Comparison of ENCODE assay signal across 8 cellular contexts in genomic region chr5:131795128-131795719, GRCh38. TPM values are rescaled to one million over a fixed set of nuclear protein-coding genes. Genes with fewer than 3 reads are reported as not detected.
DNase-seq lines count a peak whose midpoint lies in the region; ATAC-seq and TF ChIP-seq lines count a peak whose summit lies in the region.

No MANE protein-coding gene starts in this region.

- no peak for TF ChIP-seq CTCF in kidney epithelial cell (IDR thresholded peaks at IDR 0.05; ENCODE audit: insufficient read depth, low read length, poor library complexity, severe bottlenecking)
- TF ChIP-seq CTCF in transverse colon (IDR thresholded peaks at IDR 0.05) = no peak

- H3K27ac ChIP-seq in transverse colon = peak overlapping the region in 2 of 4 donors; percentile 98 to 99

- 36 to 38% methylated on average over 7 of the region's 7 CpGs for WGBS in transverse colon (ENCODE audit: low coverage in 1 of 2), 2 donors

- peak overlapping the region; percentile 73 for H3K27ac Mint-ChIP-seq in activated T-cell treated with anti-CD3 and anti-CD28 coated beads, Interleukin-2, amount 50 U/mL, for 72 hours
- H3K27ac Mint-ChIP-seq in activated CD8-positive, alpha-beta T cell treated with anti-CD3 and anti-CD28 coated beads, Interleukin-2, amount 10 ng/mL, durations not matched to agents 7 days and 5 days = peak overlapping the region; percentile 9

- no peaks in the 10 kb centered on the region for H3K9me3 Mint-ChIP-seq in activated T-cell treated with anti-CD3 and anti-CD28 coated beads, Interleukin-2, amount 50 U/mL, for 72 hours
- no peaks in the 10 kb centered on the region for H3K9me3 Mint-ChIP-seq in activated CD8-positive, alpha-beta T cell treated with anti-CD3 and anti-CD28 coated beads, Interleukin-2, amount 10 ng/mL, durations not matched to agents 7 days and 5 days (ENCODE audit: insufficient read depth)

- no peak for ATAC-seq in activated T-cell treated with anti-CD3 and anti-CD28 coated beads, Interleukin-2, amount 50 U/mL, for 72 hours (replicated peaks in 1 of 2)
- no peak for ATAC-seq in activated CD8-positive, alpha-beta T cell treated with anti-CD3 and anti-CD28 coated beads, Interleukin-2, amount 10 ng/mL, durations not matched to agents 7 days and 5 days
- ATAC-seq in GM19397 (IDR thresholded peaks at IDR 0.05; ENCODE audit: unreplicated experiment) = no peak
- no peak for ATAC-seq in HG03280 (IDR thresholded peaks at IDR 0.05; ENCODE audit: unreplicated experiment)

- H3K27me3 Mint-ChIP-seq in activated T-cell treated with anti-CD3 and anti-CD28 coated beads, Interleukin-2, amount 50 U/mL, for 72 hours (ENCODE audit: low read depth) = no peaks in the 10 kb centered on the region
- no peaks in the 10 kb centered on the region for H3K27me3 Mint-ChIP-seq in activated CD8-positive, alpha-beta T cell treated with anti-CD3 and anti-CD28 coated beads, Interleukin-2, amount 10 ng/mL, durations not matched to agents 7 days and 5 days (ENCODE audit: low read depth)

- peaks cover 2 to 5% of the 10 kb centered on the region in 2 donors for H3K36me3 Mint-ChIP-seq in activated T-cell treated with anti-CD3 and anti-CD28 coated beads, Interleukin-2, amount 50 U/mL, for 72 hours (ENCODE audit: insufficient read depth in 2 of 2)
- H3K36me3 Mint-ChIP-seq in activated CD8-positive, alpha-beta T cell treated with anti-CD3 and anti-CD28 coated beads, Interleukin-2, amount 10 ng/mL, durations not matched to agents 7 days and 5 days (ENCODE audit: low read depth) = peaks cover 30% of the 10 kb centered on the region

- H3K4me3 Mint-ChIP-seq in activated T-cell treated with anti-CD3 and anti-CD28 coated beads, Interleukin-2, amount 50 U/mL, for 72 hours = peak overlapping the region; percentile 94 to 95
- H3K4me3 Mint-ChIP-seq in activated CD8-positive, alpha-beta T cell treated with anti-CD3 and anti-CD28 coated beads, Interleukin-2, amount 10 ng/mL, durations not matched to agents 7 days and 5 days = peak overlapping the region; percentile 78

- no peak for DNase-seq in activated T-cell treated with anti-CD3 and anti-CD28 coated beads, Interleukin-2, amount 50 U/mL, for 72 hours
- DNase-seq in activated T-cell treated with anti-CD3 and anti-CD28 coated beads for 4 hours (no peak), kidney epithelial cell (ENCODE audit: low read depth) (no peak), transverse colon (no peak), AG20443 (ENCODE audit: low spot score) (no peak)
- no peak for DNase-seq in activated CD8-positive, alpha-beta T cell treated with anti-CD3 and anti-CD28 coated beads, Interleukin-2, amount 10 ng/mL, durations not matched to agents 7 days and 5 days

- H3K9me3 ChIP-seq in transverse colon = no peaks in the 10 kb centered on the region

- no peaks in the 10 kb centered on the region for H3K27me3 ChIP-seq in kidney epithelial cell (ENCODE audit: control insufficient read depth, insufficient read depth, low read length)
- H3K27me3 ChIP-seq in transverse colon = no peaks in the 10 kb centered on the region

- H3K4me3 ChIP-seq in kidney epithelial cell (ENCODE audit: low read depth, low read length) = peak overlapping the region; percentile 100
- peak overlapping the region; percentile 83 to 96 (median 90) for H3K4me3 ChIP-seq in transverse colon

- in situ Hi-C loops in transverse colon (cut with MboI; ENCODE audit: low pct_ligation_motif_present in 1 of 4, low pct_unique_long_range_greater_than_20kb in 1 of 4, low sequenced_read_pairs in 3 of 4) = loop anchor here in 2 of 4 donors (10.0 kb wide), 1 partner anchor 160 kb away; the partner anchor contains the start of gene RAPGEF6 (in 2 of the 2)

- no peak for TF ChIP-seq EP300 in transverse colon (IDR thresholded peaks at IDR 0.05; ENCODE audit: low read depth)

- CTCF ChIA-PET in activated CD8-positive, alpha-beta T cell treated with anti-CD3 and anti-CD28 coated beads, Interleukin-2, amount 10 ng/mL, durations not matched to agents 7 days and 5 days (lab: Charles Lee) = interaction anchor here (0.7 kb wide), 1 partner anchor 206 kb away, joined by 3 read pairs; no protein-coding TSS in a partner anchor

- peaks cover 49% of the 10 kb centered on the region for H3K4me1 Mint-ChIP-seq in activated T-cell treated with anti-CD3 and anti-CD28 coated beads, Interleukin-2, amount 50 U/mL, for 72 hours (ENCODE audit: low read depth)
- peaks cover 31% of the 10 kb centered on the region for H3K4me1 Mint-ChIP-seq in activated CD8-positive, alpha-beta T cell treated with anti-CD3 and anti-CD28 coated beads, Interleukin-2, amount 10 ng/mL, durations not matched to agents 7 days and 5 days (ENCODE audit: low read depth)

- POLR2A ChIA-PET in activated CD8-positive, alpha-beta T cell treated with anti-CD3 and anti-CD28 coated beads, Interleukin-2, amount 10 ng/mL, durations not matched to agents 7 days and 5 days (lab: Charles Lee) = no interaction called here

- H3K4me1 ChIP-seq in transverse colon = peaks cover 19 to 51% (median 19%) of the 10 kb centered on the region in 4 donors

- no peak for TF ChIP-seq POLR2A in transverse colon (IDR thresholded peaks at IDR 0.05)

- intact Hi-C loops in transverse colon (cut with DNase I; ENCODE audit: low total_unique reads) = no loop called here

- H3K36me3 ChIP-seq in kidney epithelial cell (ENCODE audit: control insufficient read depth, insufficient read depth, low read length) = no peaks in the 10 kb centered on the region
- no peaks in the 10 kb centered on the region for H3K36me3 ChIP-seq in transverse colon

RNA-seq across cellular contexts. Expression of gene FNIP1, which starts 1.6 kb away (rescaled TPM):
- 10 to 100 TPM; 23.0 to 23.8 TPM for total RNA-seq in activated T-cell treated with anti-CD3 and anti-CD28 coated beads, Interleukin-2, amount 50 U/mL, for 72 hours
- total RNA-seq in activated CD8-positive, alpha-beta T cell treated with anti-CD3 and anti-CD28 coated beads, Interleukin-2, amount 10 ng/mL, durations not matched to agents 7 days and 5 days = 10 to 100 TPM; 25.5 to 26.7 TPM
- total RNA-seq in kidney epithelial cell (35.2 and 47.7 TPM in 2 replicates), transverse colon (10 to 100 TPM; 24.3 to 54.9 (median 40.8) TPM)
